In genomic region chr11:20008870-20009644, GRCh38 we compare ENCODE assay signal across 1 cellular context.
TF ChIP-seq lines count a peak whose summit lies in the region.

No MANE protein-coding gene starts in this region.

TF ChIP-seq in HepG2, 621 proteins besides CTCF, POLR2A, EP300 and RAD21 (continued from another document and continues in another):
- no peak for TF ChIP-seq ZNF318 (CRISPR knock-in tag; IDR thresholded peaks at IDR 0.05)
- TF ChIP-seq ZFP41 (CRISPR knock-in tag; IDR thresholded peaks at IDR 0.05; ENCODE audit: borderline replicate concordance), result no peak
- TF ChIP-seq HNRNPUL1 (IDR thresholded peaks at IDR 0.05; ENCODE audit: low read depth, low read length), result no peak
- TF ChIP-seq ZNF850 (CRISPR knock-in tag; conservative IDR thresholded peaks at IDR 0.05), result no peak
- TF ChIP-seq ZNF501 (CRISPR knock-in tag; IDR thresholded peaks at IDR 0.05), result no peak
- TF ChIP-seq HMGXB4 (CRISPR knock-in tag; IDR thresholded peaks at IDR 0.05; ENCODE audit: borderline replicate concordance in 1 of 2, low read depth in 1 of 2), result no peak
- no peak for TF ChIP-seq ZNF10 (CRISPR knock-in tag; IDR thresholded peaks at IDR 0.05; ENCODE audit: borderline replicate concordance, low read depth)
- TF ChIP-seq ERF (CRISPR knock-in tag; IDR thresholded peaks at IDR 0.05), result no peak
- no peak for TF ChIP-seq HNRNPK (IDR thresholded peaks at IDR 0.05; ENCODE audit: low read depth, low read length, poor library complexity, severe bottlenecking)
- TF ChIP-seq ZNF34 (CRISPR knock-in tag; IDR thresholded peaks at IDR 0.05; ENCODE audit: borderline replicate concordance), result no peak
- TF ChIP-seq GFI1 (CRISPR knock-in tag; IDR thresholded peaks at IDR 0.05; ENCODE audit: borderline replicate concordance), result no peak
- TF ChIP-seq ZNF331 (CRISPR knock-in tag; IDR thresholded peaks at IDR 0.05), result no peak
- TF ChIP-seq HBP1 (CRISPR knock-in tag; IDR thresholded peaks at IDR 0.05; ENCODE audit: low read depth), result no peak
- TF ChIP-seq ZNF678 (CRISPR knock-in tag; IDR thresholded peaks at IDR 0.05), result no peak
- no peak for TF ChIP-seq ZNF562 (CRISPR knock-in tag; IDR thresholded peaks at IDR 0.05; ENCODE audit: borderline replicate concordance)
- no peak for TF ChIP-seq MBNL3 (CRISPR knock-in tag; conservative IDR thresholded peaks at IDR 0.05)
- TF ChIP-seq SOX13 (IDR thresholded peaks at IDR 0.05), result no peak
- peak in 1 of 2 experiments; percentile 23; a peak in 1 of 4 replicates for TF ChIP-seq SOX13 (CRISPR knock-in tag; conservative IDR thresholded peaks at IDR 0.05 in 1 of 2, IDR thresholded peaks at IDR 0.05 in 1 of 2)
- no peak for TF ChIP-seq RXRB (CRISPR knock-in tag; IDR thresholded peaks at IDR 0.05; ENCODE audit: borderline replicate concordance)
- TF ChIP-seq MTF1 (CRISPR knock-in tag; IDR thresholded peaks at IDR 0.05), result no peak
- no peak for TF ChIP-seq ZNF143 (CRISPR knock-in tag; IDR thresholded peaks at IDR 0.05)
- TF ChIP-seq NPAS2 (CRISPR knock-in tag; IDR thresholded peaks at IDR 0.05; ENCODE audit: borderline replicate concordance), result no peak
- TF ChIP-seq ZHX2 (IDR thresholded peaks at IDR 0.05; ENCODE audit: low read depth), result no peak
- no peak for TF ChIP-seq ZHX2 (CRISPR knock-in tag; IDR thresholded peaks at IDR 0.05; ENCODE audit: borderline replicate concordance)
- TF ChIP-seq REPIN1 (CRISPR knock-in tag; IDR thresholded peaks at IDR 0.05; ENCODE audit: borderline replicate concordance, low read depth), result no peak
- TF ChIP-seq NR2F2 (IDR thresholded peaks at IDR 0.05; ENCODE audit: borderline replicate concordance, low read depth), result no peak
- TF ChIP-seq CEBPZ (IDR thresholded peaks at IDR 0.05; ENCODE audit: low read length), result no peak
- TF ChIP-seq RAD51 (IDR thresholded peaks at IDR 0.05; ENCODE audit: borderline replicate concordance), result no peak
- TF ChIP-seq ZSCAN21 (CRISPR knock-in tag; IDR thresholded peaks at IDR 0.05; ENCODE audit: borderline replicate concordance), result no peak
- no peak for TF ChIP-seq ZFY (CRISPR knock-in tag; IDR thresholded peaks at IDR 0.05)
- TF ChIP-seq MTA3 (CRISPR knock-in tag; IDR thresholded peaks at IDR 0.05), result no peak
- TF ChIP-seq ZMYM2 (CRISPR knock-in tag; IDR thresholded peaks at IDR 0.05), result no peak
- TF ChIP-seq ZBTB37 (CRISPR knock-in tag; IDR thresholded peaks at IDR 0.05), result no peak
- TF ChIP-seq ZFP1 (CRISPR knock-in tag; IDR thresholded peaks at IDR 0.05), result no peak
- no peak for TF ChIP-seq ZNF253 (CRISPR knock-in tag; IDR thresholded peaks at IDR 0.05; ENCODE audit: borderline replicate concordance)
